ENCODE assay signal across 8 cellular contexts in genomic region chr5:178793156-178793555, GRCh38.
DNase-seq lines count a peak whose midpoint lies in the region; ATAC-seq and TF ChIP-seq lines count a peak whose summit lies in the region.
"Had no signal": no experiment of that assay in that cellular context is flagged by ENCODE, and none has a peak within 500 bp of the region (broad histone marks: within the 10 kb centered on the region; RNA-seq: fewer than 3 reads in every experiment).

No MANE protein-coding gene starts in this region.

- H3K4me2 ChIP-seq in DND-41 (ENCODE audit: insufficient read depth, low read length) = no peak overlapping the region

- no peak overlapping the region for H3K9ac ChIP-seq in DND-41 (ENCODE audit: low read depth, low read length)

- H4K20me1 ChIP-seq in DND-41 (ENCODE audit: insufficient read depth, low read length) = no peaks in the 10 kb centered on the region

- no peak overlapping the region for H3K27ac Mint-ChIP-seq in activated CD8-positive, alpha-beta T cell treated with anti-CD3 and anti-CD28 coated beads, Interleukin-2, amount 10 ng/mL, durations not matched to agents 7 days and 5 days
- H3K27ac Mint-ChIP-seq in nephron progenitor cell = no peak overlapping the region
- H3K27ac Mint-ChIP-seq in natural killer cell = no peak overlapping the region
- H3K27ac Mint-ChIP-seq: memory B cell had no signal

- H2AFZ ChIP-seq in DND-41 (ENCODE audit: low read depth, low read length) = no peak overlapping the region

- H3K4me1 ChIP-seq in DND-41 (ENCODE audit: insufficient read depth, low read length) = no peaks in the 10 kb centered on the region

- TF ChIP-seq CTCF in DND-41 (IDR thresholded peaks at IDR 0.05; ENCODE audit: borderline replicate concordance, extremely low read depth, low read length, poor library complexity, severe bottlenecking) = peak; percentile 60
- peak; percentile 10 for TF ChIP-seq CTCF in HFF-Myc (IDR thresholded peaks at IDR 0.05; ENCODE audit: low read depth, low read length, missing control alignments)
- TF ChIP-seq CTCF in nephron progenitor cell (IDR thresholded peaks at IDR 0.05) = peak; percentile 33
- no peak for TF ChIP-seq CTCF in natural killer cell (IDR thresholded peaks at IDR 0.05)

- H3K9me3 ChIP-seq in DND-41 (ENCODE audit: insufficient read depth, low read length, severe bottlenecking) = no peaks in the 10 kb centered on the region

- no peak overlapping the region for H3K27ac ChIP-seq in DND-41 (ENCODE audit: low read length)

- DNase-seq in DND-41 (peak; percentile 20), HFF-Myc (ENCODE audit: extremely low read depth, low read depth) (no peak), nephron progenitor cell (peak; percentile 51), NCI-H2081 treated with DMSO at 0.1 percent for 48 hours (lab: John Stamatoyannopoulos, UW) (no peak), natural killer cell (no peak)
- DNase-seq in activated CD8-positive, alpha-beta T cell treated with anti-CD3 and anti-CD28 coated beads, Interleukin-2, amount 10 ng/mL, durations not matched to agents 7 days and 5 days = peak; percentile 22

- POLR2A ChIA-PET in activated CD8-positive, alpha-beta T cell treated with anti-CD3 and anti-CD28 coated beads, Interleukin-2, amount 10 ng/mL, durations not matched to agents 7 days and 5 days (lab: Charles Lee) = no interaction called here

- H3K79me2 ChIP-seq in DND-41 (ENCODE audit: insufficient read depth, low read length) = no peaks in the 10 kb centered on the region

- CTCF ChIA-PET in activated CD8-positive, alpha-beta T cell treated with anti-CD3 and anti-CD28 coated beads, Interleukin-2, amount 10 ng/mL, durations not matched to agents 7 days and 5 days (lab: Charles Lee) = no interaction called here

- ATAC-seq in DND-41 (ENCODE audit: insufficient read depth, low read depth) (no peak), GM18873 (IDR thresholded peaks at IDR 0.05; ENCODE audit: low FRiP score, unreplicated experiment) (no peak), natural killer cell (no peak)
- no peak for ATAC-seq in activated CD8-positive, alpha-beta T cell treated with anti-CD3 and anti-CD28 coated beads, Interleukin-2, amount 10 ng/mL, durations not matched to agents 7 days and 5 days

- no peaks in the 10 kb centered on the region for H3K36me3 Mint-ChIP-seq in activated CD8-positive, alpha-beta T cell treated with anti-CD3 and anti-CD28 coated beads, Interleukin-2, amount 10 ng/mL, durations not matched to agents 7 days and 5 days (ENCODE audit: low read depth)
- H3K36me3 Mint-ChIP-seq in nephron progenitor cell (ENCODE audit: low read depth) (peaks cover 16% of the 10 kb centered on the region), natural killer cell (no peaks in the 10 kb centered on the region)
- H3K36me3 Mint-ChIP-seq: memory B cell had no signal

- no peaks in the 10 kb centered on the region for H3K27me3 Mint-ChIP-seq in activated CD8-positive, alpha-beta T cell treated with anti-CD3 and anti-CD28 coated beads, Interleukin-2, amount 10 ng/mL, durations not matched to agents 7 days and 5 days (ENCODE audit: low read depth)
- H3K27me3 Mint-ChIP-seq in nephron progenitor cell (ENCODE audit: low read depth, poor library complexity) (peaks cover 14% of the 10 kb centered on the region), natural killer cell (ENCODE audit: low read depth in 2 of 2) (peaks cover 0 to 4% of the 10 kb centered on the region in 2 donors)

- intact Hi-C loops in natural killer cell (cut with micrococcal nuclease) = no loop called here

- no peak overlapping the region for H3K4me3 Mint-ChIP-seq in activated CD8-positive, alpha-beta T cell treated with anti-CD3 and anti-CD28 coated beads, Interleukin-2, amount 10 ng/mL, durations not matched to agents 7 days and 5 days
- no peak overlapping the region for H3K4me3 Mint-ChIP-seq in nephron progenitor cell
- H3K4me3 Mint-ChIP-seq in natural killer cell = no peak overlapping the region
- H3K4me3 Mint-ChIP-seq: memory B cell had no signal

- H3K4me3 ChIP-seq in DND-41 (ENCODE audit: low read depth in 1 of 2, low read length in 2 of 2) = no peak overlapping the region
- H3K4me3 ChIP-seq in HFF-Myc (replicated peaks; ENCODE audit: low read depth, low read length) = no peak overlapping the region

- peaks cover 5% of the 10 kb centered on the region for H3K4me1 Mint-ChIP-seq in activated CD8-positive, alpha-beta T cell treated with anti-CD3 and anti-CD28 coated beads, Interleukin-2, amount 10 ng/mL, durations not matched to agents 7 days and 5 days (ENCODE audit: low read depth)
- H3K4me1 Mint-ChIP-seq in nephron progenitor cell (peaks cover 15% of the 10 kb centered on the region), natural killer cell (no peaks in the 10 kb centered on the region)
- H3K4me1 Mint-ChIP-seq: memory B cell had no signal

- H3K27me3 ChIP-seq in DND-41 (ENCODE audit: insufficient read depth, low read length, poor library complexity) = no peaks in the 10 kb centered on the region

- no peaks in the 10 kb centered on the region for H3K9me3 Mint-ChIP-seq in activated CD8-positive, alpha-beta T cell treated with anti-CD3 and anti-CD28 coated beads, Interleukin-2, amount 10 ng/mL, durations not matched to agents 7 days and 5 days (ENCODE audit: insufficient read depth)
- H3K9me3 Mint-ChIP-seq in nephron progenitor cell (peaks cover 58% of the 10 kb centered on the region), natural killer cell (no peaks in the 10 kb centered on the region)

- H3K36me3 ChIP-seq in DND-41 (ENCODE audit: insufficient read depth, low read length) = no peaks in the 10 kb centered on the region

Comparison
In these comparisons a context has a peak if more than half of its experiments do, and no peak if none do; other contexts are left out.
1. DNase-seq: peak in DND-41 (single experiment), activated CD8-positive, alpha-beta T cell treated with anti-CD3 and anti-CD28 coated beads, Interleukin-2, amount 10 ng/mL, durations not matched to agents 7 days and 5 days (single experiment) and nephron progenitor cell (single experiment); none in HFF-Myc (single experiment), NCI-H2081 treated with DMSO at 0.1 percent for 48 hours (single experiment) and natural killer cell (single experiment).